Comparison of ENCODE assay signal across 8 cellular contexts in genomic region chrX:39859991-39860861, GRCh38.
A peak's percentile ranks its signal among the peaks of the same experiment; 100 is the strongest.
DNase-seq lines count a peak whose midpoint lies in the region; ATAC-seq and TF ChIP-seq lines count a peak whose summit lies in the region.

No MANE protein-coding gene starts in this region.

- intact Hi-C loops in activated CD8-positive, alpha-beta T cell treated with anti-CD3 and anti-CD28 coated beads for 36 hours (cut with micrococcal nuclease), result loop anchor here (5.0 to 10.0 kb wide), 3 partner anchors 43 to 315 kb away; no protein-coding TSS in a partner anchor

- ATAC-seq in HG02852 (IDR thresholded peaks at IDR 0.05; ENCODE audit: unreplicated experiment), result peak; percentile 70
- peak; percentile 66 for ATAC-seq in activated CD8-positive, alpha-beta T cell treated with anti-CD3 and anti-CD28 coated beads for 36 hours

- H3K36me3 Mint-ChIP-seq in activated CD8-positive, alpha-beta T cell treated with anti-CD3 and anti-CD28 coated beads for 36 hours (ENCODE audit: low read depth), result no peaks in the 10 kb centered on the region

- peaks cover 57% of the 10 kb centered on the region for H3K4me1 Mint-ChIP-seq in activated CD8-positive, alpha-beta T cell treated with anti-CD3 and anti-CD28 coated beads for 36 hours (ENCODE audit: low read depth)

- H3K27ac Mint-ChIP-seq in activated CD8-positive, alpha-beta T cell treated with anti-CD3 and anti-CD28 coated beads for 36 hours, result peak overlapping the region; percentile 98

- H3K4me3 Mint-ChIP-seq in activated CD8-positive, alpha-beta T cell treated with anti-CD3 and anti-CD28 coated beads for 36 hours, result peak overlapping the region; percentile 17

- POLR2A ChIA-PET in activated CD8-positive, alpha-beta T cell treated with anti-CD3 and anti-CD28 coated beads for 36 hours (lab: Charles Lee), result interaction anchor here (0.5 to 1.6 kb wide), 10 partner anchors 9 to 308 kb away, joined by 3 to 8 read pairs (median 4); no protein-coding TSS in a partner anchor

- no peak overlapping the region for H3K4me3 ChIP-seq in fibroblast of villous mesenchyme (ENCODE audit: low read depth, low read length)

- DNase-seq in NCI-H1417 (lab: John Stamatoyannopoulos, UW) (peak in 2 of 3 experiments; percentile 53 to 78), NCI-H1417 treated with DMSO at 0.1 percent for 48 hours (lab: John Stamatoyannopoulos, UW) (no peak), NCI-H2227 (lab: John Stamatoyannopoulos, UW; ENCODE audit: unreplicated experiment) (peak; percentile 36), fibroblast of villous mesenchyme (ENCODE audit: low read depth) (peak; percentile 62), cerebellar nuclear complex (lab: John Stamatoyannopoulos, UW) (no peak)
- peak; percentile 94 for DNase-seq in activated CD8-positive, alpha-beta T cell treated with anti-CD3 and anti-CD28 coated beads for 36 hours
- DNase-seq in stimulated activated CD4-positive, alpha-beta T cell treated with anti-CD3 and anti-CD28 coated beads, Interleukin-4, amount 100 ng/mL, for 48 hours (ENCODE audit: low read depth in 2 of 2), result peak; percentile 62 to 78

- no peak for TF ChIP-seq CTCF in activated CD8-positive, alpha-beta T cell treated with anti-CD3 and anti-CD28 coated beads for 36 hours (IDR thresholded peaks at IDR 0.05)
- no peak for TF ChIP-seq CTCF in fibroblast of villous mesenchyme (IDR thresholded peaks at IDR 0.05; ENCODE audit: insufficient read depth, low read depth, low read length)

- H3K9me3 Mint-ChIP-seq in activated CD8-positive, alpha-beta T cell treated with anti-CD3 and anti-CD28 coated beads for 36 hours, result no peaks in the 10 kb centered on the region

- CTCF ChIA-PET in activated CD8-positive, alpha-beta T cell treated with anti-CD3 and anti-CD28 coated beads for 36 hours (lab: Charles Lee), result no interaction called here

- no peaks in the 10 kb centered on the region for H3K27me3 Mint-ChIP-seq in activated CD8-positive, alpha-beta T cell treated with anti-CD3 and anti-CD28 coated beads for 36 hours

Comparison
In these comparisons a context has a peak if more than half of its experiments do, and no peak if none do; other contexts are left out.
1. DNase-seq: peak in NCI-H1417 (2 of 3), NCI-H2227 (single experiment), activated CD8-positive, alpha-beta T cell treated with anti-CD3 and anti-CD28 coated beads for 36 hours (single experiment), fibroblast of villous mesenchyme (single experiment) and stimulated activated CD4-positive, alpha-beta T cell treated with anti-CD3 and anti-CD28 coated beads, Interleukin-4, amount 100 ng/mL, for 48 hours (2 of 2); none in NCI-H1417 treated with DMSO at 0.1 percent for 48 hours (single experiment) and cerebellar nuclear complex (0 of 2).